8 cellular contexts compared by ENCODE assay signal in the genomic region with DNA sequence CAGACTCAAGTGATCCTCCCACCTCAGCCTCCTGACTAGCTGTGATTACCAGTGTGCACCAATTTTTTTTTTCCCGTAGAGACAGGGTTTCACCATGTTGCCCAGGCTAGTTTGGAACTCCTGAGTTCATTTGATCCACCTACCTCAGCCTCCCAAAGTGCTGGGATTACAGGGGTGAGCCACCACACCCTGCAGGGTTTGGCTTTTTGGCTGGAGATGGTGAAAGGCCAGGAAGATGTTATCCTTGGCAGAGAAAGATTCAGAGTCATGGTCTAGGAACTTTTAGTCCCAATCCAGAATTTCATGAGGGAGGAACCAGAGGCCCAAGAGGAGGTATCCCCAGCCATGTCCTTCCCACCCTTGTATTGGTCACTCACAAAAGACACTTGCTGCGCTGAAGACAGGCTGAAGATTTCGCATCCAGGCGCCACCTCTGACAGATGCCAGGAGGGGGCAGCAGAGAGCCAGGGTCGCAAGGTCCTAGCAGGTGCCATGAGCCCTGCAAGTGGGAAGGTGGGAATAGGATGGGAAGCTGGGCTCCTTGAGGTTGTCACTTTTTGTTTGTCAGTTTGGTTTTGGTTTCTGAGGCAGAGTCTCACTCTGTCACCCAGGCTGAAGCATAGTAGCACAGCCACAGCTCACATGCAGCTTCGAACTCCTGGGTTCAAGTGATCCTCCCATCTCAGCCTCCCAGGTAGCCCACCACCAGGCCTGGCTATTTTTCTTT. TPM values are rescaled to one million over a fixed set of nuclear protein-coding genes. Genes with fewer than 3 reads are reported as not detected.
DNase-seq lines count a peak whose midpoint lies in the region; ATAC-seq and TF ChIP-seq lines count a peak whose summit lies in the region.
"Not testable (repeated sequence)": the region's sequence is repeated elsewhere in the genome, so short reads cannot be mapped to it uniquely, and the experiment has no call there.

No MANE protein-coding gene starts in this region.

- H3K4me3 ChIP-seq in liver (ENCODE audit: low read depth in 1 of 3, low read length in 3 of 3) = not testable (repeated sequence)

- not testable (repeated sequence) for H3K27ac ChIP-seq in liver (ENCODE audit: low read depth in 1 of 2, low read length in 2 of 2)

- not testable (repeated sequence) for H3K9me3 ChIP-seq in liver (ENCODE audit: control insufficient read depth in 4 of 4, low read length in 3 of 4)

- peak; percentile 42 for ATAC-seq in GM18873 (IDR thresholded peaks at IDR 0.05; ENCODE audit: low FRiP score, unreplicated experiment)

- not testable (repeated sequence) for H3K4me1 ChIP-seq in liver (ENCODE audit: control insufficient read depth in 4 of 4, insufficient read depth in 4 of 4, low read length in 3 of 4)

- not testable (repeated sequence) for H3K36me3 ChIP-seq in liver (ENCODE audit: control insufficient read depth in 4 of 4, insufficient read depth in 3 of 4, low read depth in 1 of 4, low read length in 3 of 4)

- DNase-seq in AG08396 (ENCODE audit: low spot score) = peak; percentile 80
- peak; percentile 81 for DNase-seq in NCI-H1092 (lab: John Stamatoyannopoulos, UW)
- peak; percentile 72 for DNase-seq in RPMI8226
- DNase-seq in activated T-cell treated with anti-CD3 and anti-CD28 coated beads for 1 hour (ENCODE audit: low read depth) = peak; percentile 81
- DNase-seq in effector CD8-positive, alpha-beta T cell (lab: John Stamatoyannopoulos, UW) = peak; percentile 68
- DNase-seq in stimulated activated CD4-positive, alpha-beta T cell treated with anti-CD3 and anti-CD28 coated beads, Interleukin-1b, Interleukin-23, amount 100 ng/mL, for 4 hours (ENCODE audit: low read depth in 2 of 2) = peak; percentile 73 to 82

- TF ChIP-seq RAD21 in liver (IDR thresholded peaks at IDR 0.05) = peak; percentile 96 to 98

- not testable (repeated sequence) for H3K9ac ChIP-seq in liver (ENCODE audit: low read depth in 1 of 2, low read length in 2 of 2)

- WGBS in liver = 21% methylated on average over 5 of the region's 6 CpGs

- TF ChIP-seq CTCF in liver (IDR thresholded peaks at IDR 0.05; ENCODE audit: low read depth, low read length, missing input control) = peak; percentile 95

- H3K27me3 ChIP-seq in liver (ENCODE audit: control insufficient read depth in 4 of 4, insufficient read depth in 4 of 4, low read length in 3 of 4) = not testable (repeated sequence)

TF ChIP-seq in liver, 16 proteins besides CTCF, POLR2A, EP300 and RAD21:
- peak; percentile 89 for TF ChIP-seq NR2F2 (IDR thresholded peaks at IDR 0.05)
TF ChIP-seq in liver: peak in this region for 1; not testable (repeated sequence) for 15.

RNA-seq across cellular contexts. Expression of a gene that starts 13.5 kb away (rescaled TPM):
- total RNA-seq in liver = 1 to 10 TPM; 3.8 to 9.6 TPM
- polyA plus RNA-seq in liver = 1 to 10 TPM; 6.9 TPM

RNA-seq across cellular contexts. Expression of a gene that starts 32.8 kb away (rescaled TPM):
- 1 to 10 TPM; 5.4 to 5.5 TPM for total RNA-seq in liver
- polyA plus RNA-seq in liver = 1 to 10 TPM; 2.0 to 5.2 TPM

RNA-seq across cellular contexts. Expression of a gene that starts 55.8 kb away (rescaled TPM):
- 10 to 100 TPM; 15.2 to 22.1 TPM for total RNA-seq in liver
- 10 to 100 TPM; 11.3 to 14.3 TPM for polyA plus RNA-seq in liver
